26 cellular contexts compared by ENCODE assay signal in the genomic region with DNA sequence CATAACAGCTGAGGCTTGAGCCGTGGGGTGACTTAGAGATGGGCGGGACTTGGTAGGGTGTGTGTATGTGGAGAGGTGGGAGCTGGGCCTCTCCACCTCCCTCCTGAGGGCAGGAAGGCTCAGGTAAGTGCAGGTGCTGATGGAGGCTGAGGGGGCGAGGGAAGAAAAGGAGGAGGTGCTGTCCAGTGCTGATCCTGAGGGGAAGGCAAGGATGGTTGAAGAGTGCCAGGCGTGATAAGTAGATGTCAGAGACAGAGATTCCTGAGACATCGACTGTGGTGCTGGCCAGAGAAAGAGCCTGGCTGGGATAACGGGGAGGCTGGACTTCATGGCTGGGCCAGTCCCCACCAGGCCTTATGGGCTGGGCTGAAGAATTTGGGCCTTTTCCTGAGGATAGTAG.
DNase-seq lines count a peak whose midpoint lies in the region; ATAC-seq, FAIRE-seq and TF ChIP-seq lines count a peak whose summit lies in the region.
"Had no signal": no experiment of that assay in that cellular context is flagged by ENCODE, and none has a peak within 500 bp of the region (broad histone marks: within the 10 kb centered on the region; RNA-seq: fewer than 3 reads in every experiment).

No MANE protein-coding gene starts in this region.

- H3K4me2 ChIP-seq in K562 (ENCODE audit: insufficient read depth, low read length) (no peak overlapping the region), mesendoderm (ENCODE audit: low read length) (no peak overlapping the region)
- H3K4me2 ChIP-seq: BLaER1 treated with 17β-estradiol and CSF1 and Interleukin-3, amounts not matched to agents 10 nM and 100 nM; PC-9 had no signal

- H4K20me1 ChIP-seq in K562 (replicated peaks; ENCODE audit: control insufficient read depth, insufficient read depth, low read length) = no peaks in the 10 kb centered on the region
- H4K20me1 ChIP-seq: BLaER1 treated with 17β-estradiol and CSF1 and Interleukin-3, amounts not matched to agents 10 nM and 100 nM had no signal

- no peak for FAIRE-seq in K562 (lab: Jason Lieb, UNC)
- FAIRE-seq: A204.1, D721Med, GM18507 had no signal

- H3K56ac ChIP-seq in mesendoderm (ENCODE audit: low read length) = no peak overlapping the region

- no peak overlapping the region for H2AK5ac ChIP-seq in mesendoderm (ENCODE audit: low read length)

- BruUV-seq in K562 (replicated peaks; lab: Mats Ljungman, UMichigan) = no TSS peak

- H3K4me3 ChIP-seq in HEK293 (ENCODE audit: low read depth, low read length) = no peak overlapping the region
- no peak overlapping the region for H3K4me3 ChIP-seq in K562
- no peak overlapping the region for H3K4me3 ChIP-seq in mesendoderm (ENCODE audit: low read length)
- H3K4me3 ChIP-seq: BLaER1 treated with 17β-estradiol and CSF1 and Interleukin-3, amounts not matched to agents 10 nM and 100 nM; MG63; PC-9; SJSA1 had no signal

- TF ChIP-seq POLR2A in K562 (conservative IDR thresholded peaks at IDR 0.05) (no peak), GM18505 (IDR thresholded peaks at IDR 0.05; ENCODE audit: borderline replicate concordance, extremely low read depth, insufficient read depth, insufficient read length) (no peak)

- H3K9ac ChIP-seq in K562 (ENCODE audit: insufficient read depth in 1 of 2, low read depth in 2 of 2, low read length in 2 of 2) (no peak overlapping the region), mesendoderm (ENCODE audit: low read length) (no peak overlapping the region)
- H3K9ac ChIP-seq: BLaER1 treated with 17β-estradiol and CSF1 and Interleukin-3, amounts not matched to agents 10 nM and 100 nM had no signal

- no peaks in the 10 kb centered on the region for H3K79me2 ChIP-seq in K562 (ENCODE audit: control insufficient read depth, insufficient read depth, low read length)
- H3K79me2 ChIP-seq in mesendoderm (ENCODE audit: control insufficient read depth, insufficient read depth, low read length) = no peaks in the 10 kb centered on the region

- no peaks in the 10 kb centered on the region for H3K9me3 ChIP-seq in HEK293 (ENCODE audit: control insufficient read depth, insufficient read depth, low read depth, low read length)
- H3K9me3 ChIP-seq in K562 (replicated peaks; ENCODE audit: control insufficient read depth, insufficient read depth, low read depth, low read length) = no peaks in the 10 kb centered on the region

- H2BK15ac ChIP-seq in mesendoderm (replicated peaks; ENCODE audit: low read depth) = no peak overlapping the region

- CTCF ChIA-PET in HEK293 (lab: Yijun Ruan, JAX) (interaction anchor here (0.7 kb wide), 1 partner anchor 10 kb away, joined by 3 read pairs; no protein-coding TSS in a partner anchor), K562 (lab: Yijun Ruan, JAX; ENCODE audit: low intra/inter-chr PET ratio) (no interaction called here)

- H3K18ac ChIP-seq in mesendoderm (ENCODE audit: low read length) = no peak overlapping the region

- TF ChIP-seq RAD21 in K562 (CRISPR knock-in tag; conservative IDR thresholded peaks at IDR 0.05 in 1 of 2, IDR thresholded peaks at IDR 0.05 in 1 of 2) = no peak

- no peak overlapping the region for H4K5ac ChIP-seq in mesendoderm (ENCODE audit: low read length)

- H3K27me3 ChIP-seq in K562 (ENCODE audit: control insufficient read depth in 2 of 2, insufficient read depth in 2 of 2, low read length in 2 of 2) (peaks cover 6 to 35% of the 10 kb centered on the region in 2 experiments; a peak in 4 of 5 replicates), mesendoderm (ENCODE audit: insufficient read depth, low read length, poor library complexity) (no peaks in the 10 kb centered on the region)
- H3K27me3 ChIP-seq: BLaER1 treated with 17β-estradiol and CSF1 and Interleukin-3, amounts not matched to agents 10 nM and 100 nM; MG63 had no signal

- H3K4me1 ChIP-seq in HEK293 (ENCODE audit: control insufficient read depth, insufficient read depth, low read length) (no peaks in the 10 kb centered on the region), K562 (replicated peaks in 1 of 2; ENCODE audit: control insufficient read depth in 2 of 2, insufficient read depth in 2 of 2, low read length in 2 of 2) (no peaks in the 10 kb centered on the region), mesendoderm (ENCODE audit: control insufficient read depth, low read depth, low read length) (peaks cover 8% of the 10 kb centered on the region)
- H3K4me1 ChIP-seq: SJSA1 had no signal

- no peak for TF ChIP-seq EP300 in K562 (IDR thresholded peaks at IDR 0.05; ENCODE audit: low read length)

- 4% methylated on average over 6 of the region's 6 CpGs for WGBS in K562 (ENCODE audit: insufficient coverage, low coverage, missing lambda C conversion rate)
- no CpG with 5 or more reads among the region's 6 CpGs for WGBS in mesendoderm (ENCODE audit: extremely low coverage, insufficient coverage, low lambda C conversion rate)

- no peaks in the 10 kb centered on the region for H3K36me3 ChIP-seq in HEK293 (ENCODE audit: control insufficient read depth in 2 of 2, insufficient read depth in 1 of 2, low read length in 2 of 2)
- no peaks in the 10 kb centered on the region for H3K36me3 ChIP-seq in K562 (ENCODE audit: control insufficient read depth, insufficient read depth, low read length)
- no peaks in the 10 kb centered on the region for H3K36me3 ChIP-seq in mesendoderm (ENCODE audit: control insufficient read depth, insufficient read depth, low read length)
- H3K36me3 ChIP-seq: MG63, SJSA1 had no signal

- DNase-seq in ELF-1 (ENCODE audit: low read depth, low spot score) = peak; percentile 39
- peak in 1 of 4 experiments; percentile 15 for DNase-seq in K562 (ENCODE audit: extremely low read depth in 1 of 4, low spot score in 3 of 4)
- DNase-seq in mesendoderm = peak; percentile 53
- no peak for DNase-seq in activated CD8-positive, alpha-beta memory T cell treated with anti-CD3 and anti-CD28 coated beads for 24 hours
- DNase-seq: AML-193; CD4-positive, alpha-beta T cell; DMS79; EL; GOT3; KG1; MG63; NCI-H2029; NCI-H446; NCI-H524 treated with DMSO at 0.1 percent for 48 hours; NCI-H774; PC-9; Right ventricle myocardium superior; RPMI8226 had no signal

- H2BK120ac ChIP-seq in mesendoderm (ENCODE audit: low read depth, low read length) = no peak overlapping the region

- ATAC-seq in K562 (no peak), GM21528 (IDR thresholded peaks at IDR 0.05; ENCODE audit: low FRiP score, unreplicated experiment) (no peak), GM18505 (IDR thresholded peaks at IDR 0.05; ENCODE audit: unreplicated experiment) (no peak)

- H3K27ac ChIP-seq in HEK293 (ENCODE audit: extremely low read depth, low read depth, low read length) (no peak overlapping the region), K562 (ENCODE audit: extremely low read depth, low read depth, low read length) (no peak overlapping the region), mesendoderm (ENCODE audit: low read depth, low read length) (no peak overlapping the region)
- H3K27ac ChIP-seq: BLaER1 treated with 17β-estradiol and CSF1 and Interleukin-3, amounts not matched to agents 10 nM and 100 nM; PC-9; SJSA1 had no signal

- no peak overlapping the region for H4K8ac ChIP-seq in mesendoderm (ENCODE audit: low read depth, low read length)

- no peak overlapping the region for H3K23ac ChIP-seq in mesendoderm (ENCODE audit: low read length)

- POLR2A ChIA-PET in HEK293 (lab: Yijun Ruan, JAX) (no interaction called here), K562 (lab: Yijun Ruan, JAX) (no interaction called here)

- intact Hi-C loops in K562 (cut with micrococcal nuclease) = no loop called here

- no peak overlapping the region for H2BK5ac ChIP-seq in mesendoderm (ENCODE audit: low read length)

- no peak overlapping the region for H2AFZ ChIP-seq in K562 (ENCODE audit: low read depth, low read length)
- H2AFZ ChIP-seq: PC-9 had no signal

- in situ Hi-C loops in K562 (cut with MboI) = no loop called here

- H3K4ac ChIP-seq in mesendoderm (ENCODE audit: low read depth, low read length) = no peak overlapping the region

- H3K9me1 ChIP-seq in K562 (ENCODE audit: control insufficient read depth, insufficient read depth, low read length) = no peaks in the 10 kb centered on the region

- no peak for TF ChIP-seq CTCF in HEK293 (tag by site-specific recombination; IDR thresholded peaks at IDR 0.05)
- TF ChIP-seq CTCF in K562 (IDR thresholded peaks at IDR 0.05 in 2 of 3, conservative IDR thresholded peaks at IDR 0.05 in 1 of 3; ENCODE audit: insufficient read depth in 2 of 3, low read depth in 1 of 3, low read length in 3 of 3) = no peak

- H3K79me1 ChIP-seq in mesendoderm (ENCODE audit: low read length) = no peaks in the 10 kb centered on the region

TF ChIP-seq in HEK293, 187 proteins besides CTCF, POLR2A, EP300 and RAD21 (continues in another document):
- peak; percentile 73 for TF ChIP-seq ZBTB17 (tag by site-specific recombination; IDR thresholded peaks at IDR 0.05)
- TF ChIP-seq SETDB1 (IDR thresholded peaks at IDR 0.05; ENCODE audit: insufficient read length, low read length) = peak; percentile 39
- TF ChIP-seq ZNF404 (tag by site-specific recombination; IDR thresholded peaks at IDR 0.05) = no peak

TF ChIP-seq in K562, 482 proteins besides CTCF, POLR2A, EP300 and RAD21 (continues in another document):
- TF ChIP-seq GATA2 (CRISPR knock-in tag; IDR thresholded peaks at IDR 0.05) (no peak), ZNF280A (IDR thresholded peaks at IDR 0.05; ENCODE audit: low read depth, partially characterized antibody) (peak; percentile 78), MIER1 (IDR thresholded peaks at IDR 0.05; ENCODE audit: low read depth) (peak; percentile 80), TRIM28 (IDR thresholded peaks at IDR 0.05) (peak; percentile 53; the same call in 1 of the 2 replicates)
